In the genomic region with DNA sequence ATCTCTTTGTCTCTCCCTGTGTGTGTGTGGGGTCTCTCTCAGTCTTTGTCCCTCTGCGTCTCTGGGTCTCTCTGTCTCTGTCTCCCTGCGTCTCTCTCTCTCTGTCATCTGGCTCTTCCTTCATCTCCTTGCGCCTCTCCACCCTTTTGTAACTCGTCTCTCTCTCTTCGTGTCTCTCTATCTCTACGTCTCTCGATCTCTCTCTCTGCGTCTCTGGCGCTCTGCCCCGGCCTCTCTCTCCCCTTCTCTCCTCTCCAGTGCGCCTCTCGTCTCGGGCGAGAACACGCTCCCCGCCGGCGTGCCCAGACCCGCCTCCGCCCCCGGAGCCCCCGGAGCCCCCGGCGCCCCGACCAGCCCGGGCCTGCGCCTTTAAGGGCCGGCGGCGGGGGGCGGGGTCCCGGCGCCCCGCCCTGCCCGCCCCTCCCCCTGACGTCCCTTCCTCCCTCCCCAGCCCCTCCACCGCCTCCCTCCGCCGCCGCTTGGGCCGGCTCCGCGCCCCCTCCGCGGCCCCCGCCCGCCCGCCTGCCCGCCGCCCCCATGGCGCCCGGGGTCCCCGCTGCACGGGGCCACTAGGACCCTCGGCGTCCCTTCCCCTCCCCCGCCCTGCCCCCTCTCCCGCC, we compare ENCODE assay signal across 1 cellular context.
TF ChIP-seq lines count a peak whose summit lies in the region.

A gene (plus strand): TSS at position 440 of the 620 bp plus-strand sequence. CDS start 318 bp downstream, outside the sequence.

TF ChIP-seq in K562, 482 proteins besides CTCF, POLR2A, EP300 and RAD21 (continued from another document):
- peak; percentile 45 for TF ChIP-seq PHF20 (IDR thresholded peaks at IDR 0.05; ENCODE audit: partially characterized antibody)
- TF ChIP-seq ZNF23 (CRISPR knock-in tag; IDR thresholded peaks at IDR 0.05): no peak
- TF ChIP-seq, protein P1, sequence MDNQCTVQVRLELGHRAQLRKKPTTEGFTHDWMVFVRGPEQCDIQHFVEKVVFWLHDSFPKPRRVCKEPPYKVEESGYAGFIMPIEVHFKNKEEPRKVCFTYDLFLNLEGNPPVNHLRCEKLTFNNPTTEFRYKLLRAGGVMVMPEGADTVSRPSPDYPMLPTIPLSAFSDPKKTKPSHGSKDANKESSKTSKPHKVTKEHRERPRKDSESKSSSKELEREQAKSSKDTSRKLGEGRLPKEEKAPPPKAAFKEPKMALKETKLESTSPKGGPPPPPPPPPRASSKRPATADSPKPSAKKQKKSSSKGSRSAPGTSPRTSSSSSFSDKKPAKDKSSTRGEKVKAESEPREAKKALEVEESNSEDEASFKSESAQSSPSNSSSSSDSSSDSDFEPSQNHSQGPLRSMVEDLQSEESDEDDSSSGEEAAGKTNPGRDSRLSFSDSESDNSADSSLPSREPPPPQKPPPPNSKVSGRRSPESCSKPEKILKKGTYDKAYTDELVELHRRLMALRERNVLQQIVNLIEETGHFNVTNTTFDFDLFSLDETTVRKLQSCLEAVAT (IDR thresholded peaks at IDR 0.05): 0 out of 4 replicates have a peak, but pooled peaks of 1 of the 2 experiments have one; percentile 19
- peak; percentile 86; the same call in 1 of the 2 replicates for TF ChIP-seq HLTF (IDR thresholded peaks at IDR 0.05)
